ENCODE assay signal across 8 cellular contexts in genomic region chr11:68282141-68282860, GRCh38. TPM values are rescaled to one million over a fixed set of nuclear protein-coding genes. Genes with fewer than 3 reads are reported as not detected.
A peak's percentile ranks its signal among the peaks of the same experiment; 100 is the strongest.
DNase-seq lines count a peak whose midpoint lies in the region; ATAC-seq and TF ChIP-seq lines count a peak whose summit lies in the region.

No MANE protein-coding gene starts in this region.

- H3K4me3 ChIP-seq in DND-41 (ENCODE audit: low read depth in 1 of 2, low read length in 2 of 2), result peak overlapping the region in 1 of 2 experiments; percentile 43; a peak in 2 of 4 replicates
- no peak overlapping the region for H3K4me3 ChIP-seq in MG63

- H2AFZ ChIP-seq in DND-41 (ENCODE audit: low read depth, low read length), result peak overlapping the region; percentile 46

- no peaks in the 10 kb centered on the region for H3K79me2 ChIP-seq in DND-41 (ENCODE audit: insufficient read depth, low read length)

- peak overlapping the region; percentile 29 for H3K9ac ChIP-seq in DND-41 (ENCODE audit: low read depth, low read length)

- TF ChIP-seq CTCF in DND-41 (IDR thresholded peaks at IDR 0.05; ENCODE audit: borderline replicate concordance, extremely low read depth, low read length, poor library complexity, severe bottlenecking), result no peak

- DNase-seq in DND-41 (peak; percentile 75), OCI-M1 (lab: John Stamatoyannopoulos, UW) (peak; percentile 96), retina (no peak), globus pallidus (ENCODE audit: low spot score) (no peak), MG63 (no peak), medulla oblongata (ENCODE audit: extremely low spot score) (no peak)

- peak overlapping the region; percentile 74 for H3K27ac ChIP-seq in DND-41 (ENCODE audit: low read length)

- H3K36me3 ChIP-seq in DND-41 (ENCODE audit: insufficient read depth, low read length), result no peaks in the 10 kb centered on the region
- no peaks in the 10 kb centered on the region for H3K36me3 ChIP-seq in MG63

- H3K9me3 ChIP-seq in DND-41 (ENCODE audit: insufficient read depth, low read length, severe bottlenecking) (no peaks in the 10 kb centered on the region), MG63 (no peaks in the 10 kb centered on the region)

- peaks cover 31% of the 10 kb centered on the region for H3K4me1 ChIP-seq in DND-41 (ENCODE audit: insufficient read depth, low read length)

- no peaks in the 10 kb centered on the region for H4K20me1 ChIP-seq in DND-41 (ENCODE audit: insufficient read depth, low read length)

- no peaks in the 10 kb centered on the region for H3K27me3 ChIP-seq in DND-41 (ENCODE audit: insufficient read depth, low read length, poor library complexity)
- H3K27me3 ChIP-seq in MG63, result no peaks in the 10 kb centered on the region

- H3K4me2 ChIP-seq in DND-41 (ENCODE audit: insufficient read depth, low read length), result peak overlapping the region; percentile 54

- ATAC-seq in DND-41 (ENCODE audit: insufficient read depth, low read depth), result peak; percentile 95
- ATAC-seq in GM21529 (IDR thresholded peaks at IDR 0.05; ENCODE audit: unreplicated experiment), result peak; percentile 67
- ATAC-seq in esophagus mucosa, result peak; percentile 28

RNA-seq across cellular contexts. Expression of gene C11orf24, which starts 10.5 kb away (rescaled TPM):
- total RNA-seq in esophagus mucosa, result 19.9 TPM
- total RNA-seq in MG63 (2014; rRNA removed; shearing (Covaris generic); ENCODE audit: low replicate concordance), result 26.3 and 30.3 TPM in 2 replicates

RNA-seq across cellular contexts. Expression of gene LRP5, which starts 30.1 kb away (rescaled TPM):
- total RNA-seq in esophagus mucosa, result 15.9 TPM
- total RNA-seq in MG63 (2014; rRNA removed; shearing (Covaris generic); ENCODE audit: low replicate concordance), result 16.9 and 23.5 TPM in 2 replicates

Comparison
In these comparisons a context has a peak if more than half of its experiments do, and no peak if none do; other contexts are left out.
1. ATAC-seq: peak in every context shown above with its lines; median percentile 95 in DND-41; 67 in GM21529; 28 in esophagus mucosa.
2. DNase-seq: peak in DND-41 (single experiment) and OCI-M1 (single experiment); none in retina (single experiment), globus pallidus (single experiment), MG63 (single experiment) and medulla oblongata (single experiment).